Comparison of ENCODE assay signal across 8 cellular contexts in the genomic region with DNA sequence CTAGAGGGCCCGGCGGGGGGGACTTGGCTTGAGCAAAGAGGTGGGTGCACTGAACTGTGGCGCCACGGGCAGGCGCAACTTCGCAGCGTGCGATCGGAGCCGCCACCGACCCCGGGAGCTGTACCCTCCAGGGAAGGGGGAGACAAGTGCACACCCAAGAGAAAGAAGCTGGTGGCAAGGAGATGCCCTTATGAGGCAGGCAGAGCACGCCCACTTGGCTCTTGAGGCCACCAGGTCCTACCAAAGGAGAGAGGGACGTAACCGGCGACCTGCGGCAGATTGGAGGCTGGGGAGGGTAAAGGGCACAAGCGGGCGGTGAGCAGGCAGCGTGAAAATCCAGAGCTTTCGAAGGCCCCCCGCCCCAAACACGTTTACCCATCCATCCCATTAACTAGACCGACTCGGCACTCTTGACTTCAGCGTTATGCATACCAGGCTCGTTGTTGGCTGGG. TPM values are rescaled to one million over a fixed set of nuclear protein-coding genes. Genes with fewer than 3 reads are reported as not detected.
DNase-seq lines count a peak whose midpoint lies in the region; ATAC-seq, FAIRE-seq and TF ChIP-seq lines count a peak whose summit lies in the region.

No MANE protein-coding gene starts in this region.

- H3K9me2 ChIP-seq in Loucy (replicated peaks; ENCODE audit: low read depth, low read length): no peaks in the 10 kb centered on the region

- H3K27me3 ChIP-seq in Loucy (ENCODE audit: insufficient read depth, low read length, poor library complexity, severe bottlenecking) (no peaks in the 10 kb centered on the region), K562 (ENCODE audit: control insufficient read depth in 2 of 2, insufficient read depth in 2 of 2, low read length in 2 of 2) (no peaks in the 10 kb centered on the region; a peak in 1 of 5 replicates), mucosa of rectum (ENCODE audit: control insufficient read depth in 2 of 2, insufficient read depth in 2 of 2, low read length in 2 of 2) (peaks cover 80 to 83% of the 10 kb centered on the region in 2 donors)

- CTCF ChIA-PET in K562 (lab: Yijun Ruan, JAX; ENCODE audit: low intra/inter-chr PET ratio): interaction anchor here (4.4 to 5.8 kb wide), 2 partner anchors 290 to 395 kb away, joined by 42 to 74 read pairs; no protein-coding TSS in a partner anchor

- H3K4me2 ChIP-seq in Loucy (ENCODE audit: low read depth, low read length, poor library complexity, severe bottlenecking): peak overlapping the region; percentile 92
- H3K4me2 ChIP-seq in K562 (ENCODE audit: insufficient read depth, low read length): peak overlapping the region; percentile 96

- in situ Hi-C loops in K562 (cut with MboI): loop anchor here (25.0 kb wide), 1 partner anchor 1139 kb away; no protein-coding TSS in a partner anchor

- no peaks in the 10 kb centered on the region for H3K79me2 ChIP-seq in Loucy (ENCODE audit: insufficient read depth, low read length)
- H3K79me2 ChIP-seq in K562 (ENCODE audit: control insufficient read depth, insufficient read depth, low read length): no peaks in the 10 kb centered on the region

- peak overlapping the region; percentile 19; the same call in 2 of the 3 replicates for H3K27ac ChIP-seq in K562 (ENCODE audit: extremely low read depth, low read depth, low read length)
- no peak overlapping the region for H3K27ac ChIP-seq in mucosa of rectum (ENCODE audit: low read depth in 2 of 2, low read length in 2 of 2)
- H3K27ac ChIP-seq in caudate nucleus (ENCODE audit: low read depth, low read length): no peak overlapping the region

- no peak for TF ChIP-seq EP300 in K562 (IDR thresholded peaks at IDR 0.05; ENCODE audit: low read length)

- 66% methylated on average over 27 of the region's 27 CpGs for WGBS in K562 (ENCODE audit: insufficient coverage, low coverage, missing lambda C conversion rate)

- no peak overlapping the region for H2AFZ ChIP-seq in Loucy (ENCODE audit: low read length)
- H2AFZ ChIP-seq in K562 (ENCODE audit: low read depth, low read length): peak overlapping the region; percentile 99

- POLR2A ChIA-PET in K562 (lab: Yijun Ruan, JAX): interaction anchor here (0.9 to 1.7 kb wide), 2 partner anchors 17 to 282 kb away, joined by 4 to 6 read pairs; a partner anchor contains a TSS

- TF ChIP-seq POLR2A in K562 (conservative IDR thresholded peaks at IDR 0.05): no peak

- intact Hi-C loops in K562 (cut with micrococcal nuclease): loop anchor here (10.0 kb wide), 1 partner anchor 177 kb away; a partner anchor contains a TSS

- no peak for TF ChIP-seq CTCF in Loucy (conservative IDR thresholded peaks at IDR 0.05; ENCODE audit: low read length)
- no peak for TF ChIP-seq CTCF in K562 (IDR thresholded peaks at IDR 0.05 in 2 of 3, conservative IDR thresholded peaks at IDR 0.05 in 1 of 3; ENCODE audit: insufficient read depth in 2 of 3, low read depth in 1 of 3, low read length in 3 of 3)

- BruUV-seq in K562 (replicated peaks; lab: Mats Ljungman, UMichigan): TSS peak; percentile 72

- H3K4me3 ChIP-seq in Loucy (ENCODE audit: low read length, poor library complexity, severe bottlenecking) (peak overlapping the region; percentile 74), K562 (peak overlapping the region; percentile 63), mucosa of rectum (ENCODE audit: low read length in 2 of 2) (peak overlapping the region; percentile 40 to 50)

- no peaks in the 10 kb centered on the region for H3K36me3 ChIP-seq in Loucy (ENCODE audit: insufficient read depth, low read length)
- H3K36me3 ChIP-seq in K562 (ENCODE audit: control insufficient read depth, insufficient read depth, low read length): no peaks in the 10 kb centered on the region
- H3K36me3 ChIP-seq in mucosa of rectum (ENCODE audit: control insufficient read depth in 2 of 2, insufficient read depth in 2 of 2, low read length in 2 of 2): no peaks in the 10 kb centered on the region

- ATAC-seq in K562 (no peak), GM21576 (IDR thresholded peaks at IDR 0.05; ENCODE audit: unreplicated experiment) (no peak), HG03039 (IDR thresholded peaks at IDR 0.05; ENCODE audit: unreplicated experiment) (no peak)

- H3K9ac ChIP-seq in Loucy (ENCODE audit: low read depth, low read length, poor library complexity, severe bottlenecking): no peak overlapping the region
- H3K9ac ChIP-seq in K562 (ENCODE audit: insufficient read depth in 1 of 2, low read depth in 2 of 2, low read length in 2 of 2): peak overlapping the region; percentile 44 to 92; a peak in 3 of 4 replicates
- H3K9ac ChIP-seq in mucosa of rectum (ENCODE audit: low read depth in 1 of 2, low read length in 2 of 2): no peak overlapping the region

- FAIRE-seq in K562 (lab: Jason Lieb, UNC): peak; percentile 26

- no peaks in the 10 kb centered on the region for H3K9me1 ChIP-seq in K562 (ENCODE audit: control insufficient read depth, insufficient read depth, low read length)

- H3K4me1 ChIP-seq in Loucy (ENCODE audit: insufficient read depth, low read length, poor library complexity, severe bottlenecking) (peaks cover 16% of the 10 kb centered on the region), K562 (replicated peaks in 1 of 2; ENCODE audit: control insufficient read depth in 2 of 2, insufficient read depth in 2 of 2, low read length in 2 of 2) (peaks cover 23 to 73% of the 10 kb centered on the region in 2 experiments), mucosa of rectum (ENCODE audit: control insufficient read depth in 2 of 2, insufficient read depth in 2 of 2, low read length in 2 of 2) (peaks cover 25 to 58% of the 10 kb centered on the region in 2 donors)

- TF ChIP-seq RAD21 in K562 (CRISPR knock-in tag; conservative IDR thresholded peaks at IDR 0.05 in 1 of 2, IDR thresholded peaks at IDR 0.05 in 1 of 2): no peak

- DNase-seq in EH (ENCODE audit: low read depth) (peak; percentile 50), K562 (ENCODE audit: extremely low read depth in 1 of 4, low spot score in 3 of 4) (no peak), dedifferentiated amniotic fluid mesenchymal stem cell (ENCODE audit: extremely low spot score) (no peak), caudate nucleus (lab: John Stamatoyannopoulos, UW) (no peak)

- H3K9me3 ChIP-seq in Loucy (ENCODE audit: insufficient read depth, low read depth, low read length) (no peaks in the 10 kb centered on the region), K562 (replicated peaks; ENCODE audit: control insufficient read depth, insufficient read depth, low read depth, low read length) (no peaks in the 10 kb centered on the region), mucosa of rectum (ENCODE audit: control insufficient read depth in 2 of 2, low read length in 2 of 2) (no peaks in the 10 kb centered on the region)

- no peaks in the 10 kb centered on the region for H3F3A ChIP-seq in Loucy (ENCODE audit: low read depth)

- H4K20me1 ChIP-seq in Loucy (ENCODE audit: insufficient read depth, low read length, poor library complexity, severe bottlenecking) (no peaks in the 10 kb centered on the region), K562 (replicated peaks; ENCODE audit: control insufficient read depth, insufficient read depth, low read length) (no peaks in the 10 kb centered on the region)

TF ChIP-seq in K562, 482 proteins besides CTCF, POLR2A, EP300 and RAD21 (continues in another document):
- TF ChIP-seq FOXM1 (IDR thresholded peaks at IDR 0.05; ENCODE audit: low read depth) (no peak), FOXM1 (CRISPR knock-in tag; IDR thresholded peaks at IDR 0.05; ENCODE audit: low read depth) (peak; percentile 31; the same call in 1 of the 2 replicates), LCOR (CRISPR knock-in tag; IDR thresholded peaks at IDR 0.05) (no peak), NR1H2 (CRISPR knock-in tag; IDR thresholded peaks at IDR 0.05) (peak; percentile 6; the same call in 1 of the 2 replicates), DNMT1 (IDR thresholded peaks at IDR 0.05) (no peak), FOXA3 (CRISPR knock-in tag; conservative IDR thresholded peaks at IDR 0.05 in 1 of 2, IDR thresholded peaks at IDR 0.05 in 1 of 2) (0 out of 4 replicates have a peak, but pooled peaks of 1 of the 2 experiments have one; percentile 9)

RNA-seq across cellular contexts. Expression of a gene that starts 1.0 kb away (rescaled TPM):
- total RNA-seq in K562 (2011; cell fraction: chromatin; rRNA removed; ENCODE audit: low replicate concordance): 0.76 and 1.6 TPM in 2 replicates
- total RNA-seq in K562 (2011; cell fraction: nucleolus; rRNA removed): 1.2 and 1.5 TPM in 2 replicates
- 1.8 and 2.1 TPM in 2 replicates for total RNA-seq in K562 (2011; cell fraction: nucleoplasm; rRNA removed)
- total RNA-seq in K562 (2014; rRNA removed) (0.86 and 1.7 TPM in 2 replicates), K562 (2014; rRNA removed; fragmentation: Illumina TruSeq; extraction: Trizol) (0.15 and 0.29 TPM in 2 replicates), K562 (2015; rRNA removed; fragmentation: Illumina TruSeq; extraction: Trizol) (0.51 and 0.64 TPM in 2 replicates), K562 (2021) (3.6 and 4.3 TPM in 2 replicates)
- polyA plus RNA-seq in K562 (2011; rRNA removed) (0.14 and 0.31 TPM in 2 replicates), K562 (2014; fragmentation: Illumina TruSeq; extraction: Trizol) (1.4 and 2.0 TPM in 2 replicates), K562 (2014; fragmentation: Nextera tagmentation; extraction: Ambion mirVana) (1 to 10 TPM in 1 of 2 experiments, under 1 TPM in 1; 0.49 to 2.1 TPM), K562 (2014; rRNA removed) (2.0 and 2.9 TPM in 2 replicates)
- 0.13 and 0.67 TPM in 2 replicates for polyA plus RNA-seq in K562 (2011; cell fraction: cytosol; rRNA removed)
- polyA plus RNA-seq in K562 (2011; cell fraction: nucleus; rRNA removed): 0.83 and 1.8 TPM in 2 replicates
- polyA plus RNA-seq in K562 (2012): 2.1 and 9.9 TPM in 2 replicates
- not detected in 2 replicates for polyA minus RNA-seq in K562 (2011; rRNA and poly(A)+ RNA removed)
- 0.48 and 1.0 TPM in 2 replicates for polyA minus RNA-seq in K562 (2011; cell fraction: cytosol; rRNA and poly(A)+ RNA removed)
- polyA minus RNA-seq in K562 (2011; cell fraction: nucleus; rRNA and poly(A)+ RNA removed): 0.44 and 0.54 TPM in 2 replicates

RNA-seq across cellular contexts. Expression of a gene that starts 16.4 kb away (rescaled TPM):
- 20.0 and 37.1 TPM in 2 replicates for total RNA-seq in K562 (2011; cell fraction: chromatin; rRNA removed; ENCODE audit: low replicate concordance)
- total RNA-seq in K562 (2011; cell fraction: nucleolus; rRNA removed): 24.7 and 25.5 TPM in 2 replicates
- 16.4 and 21.0 TPM in 2 replicates for total RNA-seq in K562 (2011; cell fraction: nucleoplasm; rRNA removed)
- total RNA-seq in K562 (2014; rRNA removed): 9.6 and 11.1 TPM in 2 replicates
- total RNA-seq in K562 (2014; rRNA removed; fragmentation: Illumina TruSeq; extraction: Trizol): 5.4 and 6.3 TPM in 2 replicates
- total RNA-seq in K562 (2015; rRNA removed; fragmentation: Illumina TruSeq; extraction: Trizol): 9.8 and 9.9 TPM in 2 replicates
- 16.1 and 19.0 TPM in 2 replicates for total RNA-seq in K562 (2021)
- 8.0 and 13.5 TPM in 2 replicates for polyA plus RNA-seq in K562 (2011; rRNA removed)
- 12.3 and 14.0 TPM in 2 replicates for polyA plus RNA-seq in K562 (2011; cell fraction: cytosol; rRNA removed)
- polyA plus RNA-seq in K562 (2011; cell fraction: nucleus; rRNA removed): 69.1 and 75.6 TPM in 2 replicates
- 12.3 and 39.4 TPM in 2 replicates for polyA plus RNA-seq in K562 (2012)
- polyA plus RNA-seq in K562 (2014; fragmentation: Illumina TruSeq; extraction: Trizol): 13.6 and 15.6 TPM in 2 replicates
- 1 to 10 TPM; 1.9 to 2.0 TPM for polyA plus RNA-seq in K562 (2014; fragmentation: Nextera tagmentation; extraction: Ambion mirVana)
- 26.2 and 26.5 TPM in 2 replicates for polyA plus RNA-seq in K562 (2014; rRNA removed)
- 2.3 and 4.3 TPM in 2 replicates for polyA minus RNA-seq in K562 (2011; rRNA and poly(A)+ RNA removed)
- 4.1 and 9.0 TPM in 2 replicates for polyA minus RNA-seq in K562 (2011; cell fraction: cytosol; rRNA and poly(A)+ RNA removed)
- polyA minus RNA-seq in K562 (2011; cell fraction: nucleus; rRNA and poly(A)+ RNA removed): 13.7 and 28.1 TPM in 2 replicates

Comparison
In these comparisons a context has a peak if more than half of its experiments do, and no peak if none do; other contexts are left out.
1. H3K9ac ChIP-seq: peak in K562 (2 of 2); none in Loucy (single experiment) and mucosa of rectum (0 of 2).
2. Peak in every context shown above with its lines, with median percentiles within 50 percentile points of each other: H3K4me3 ChIP-seq.